Comparison of ENCODE assay signal across 1 cellular context in the genomic region with DNA sequence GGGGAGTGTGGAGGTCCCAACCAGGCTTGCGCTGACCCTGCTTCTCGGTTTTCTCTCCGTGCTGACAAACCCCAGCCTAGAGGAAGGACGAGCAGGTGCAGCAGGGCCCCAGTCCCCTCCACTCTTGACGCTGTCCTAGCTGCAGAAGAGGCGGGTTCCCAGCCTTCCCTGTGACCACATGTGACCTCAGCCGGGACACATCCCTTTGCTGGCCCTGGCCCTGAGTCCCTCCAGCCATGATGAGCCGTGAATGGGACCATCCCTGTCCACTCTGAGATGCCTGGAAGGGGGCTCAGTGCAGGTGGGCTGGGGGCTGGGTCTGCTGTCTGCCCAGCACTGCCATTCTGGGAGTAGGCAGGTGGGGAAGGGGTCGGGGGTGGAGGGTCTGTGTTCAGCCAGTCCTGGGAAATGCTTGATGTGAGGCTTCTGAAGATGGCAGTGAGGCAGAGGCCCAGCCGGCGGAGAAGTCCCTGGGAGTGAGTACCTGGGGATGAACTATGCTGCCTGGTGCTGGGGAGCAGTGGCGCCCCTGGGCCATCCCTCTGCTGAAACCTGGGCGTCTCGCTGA.
TF ChIP-seq lines count a peak whose summit lies in the region.

No MANE protein-coding gene starts in this region.

TF ChIP-seq in endothelial cell of umbilical vein, 7 proteins besides CTCF, POLR2A, EP300 and RAD21:
- TF ChIP-seq FOS (IDR thresholded peaks at IDR 0.05; ENCODE audit: borderline replicate concordance, insufficient read depth, low read length) (no peak), GATA2 (IDR thresholded peaks at IDR 0.05; ENCODE audit: insufficient read depth, insufficient read length, low read depth, low read length) (no peak), EZH2 (IDR thresholded peaks at IDR 0.05; ENCODE audit: borderline replicate concordance, low read depth, low read length, severe bottlenecking) (no peak), JUN (IDR thresholded peaks at IDR 0.05; ENCODE audit: borderline replicate concordance, insufficient read depth, insufficient read length, low read depth) (no peak), MYC (IDR thresholded peaks at IDR 0.05; ENCODE audit: low read depth, low read length) (no peak), POLR2AphosphoS5 (IDR thresholded peaks at IDR 0.05; ENCODE audit: insufficient read depth, low read depth, low read length) (no peak)
- TF ChIP-seq, protein P1, sequence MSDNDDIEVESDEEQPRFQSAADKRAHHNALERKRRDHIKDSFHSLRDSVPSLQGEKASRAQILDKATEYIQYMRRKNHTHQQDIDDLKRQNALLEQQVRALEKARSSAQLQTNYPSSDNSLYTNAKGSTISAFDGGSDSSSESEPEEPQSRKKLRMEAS (IDR thresholded peaks at IDR 0.05; ENCODE audit: insufficient read depth, insufficient read length), result no peak
